ENCODE assay signal across 27 cellular contexts in the genomic region with DNA sequence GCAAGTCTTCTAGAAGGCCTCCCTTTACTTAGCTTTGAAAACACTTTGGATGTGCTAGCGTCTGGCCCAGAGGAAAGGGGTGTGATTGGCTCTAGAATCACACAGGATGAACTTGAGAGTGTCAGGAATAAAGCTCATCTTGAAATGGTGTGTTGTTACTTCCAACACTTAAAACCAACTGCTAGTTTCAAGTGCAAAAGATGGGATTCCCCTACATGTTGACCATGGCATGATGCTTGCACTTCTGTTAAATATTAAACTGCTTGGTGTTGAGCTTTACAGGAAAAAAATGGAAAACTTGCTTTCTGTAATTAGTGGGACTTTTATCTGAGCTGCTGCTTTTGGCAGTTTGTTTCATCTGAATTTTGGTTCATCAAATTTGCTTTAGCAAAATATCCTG.
"Had no signal": no experiment of that assay in that cellular context is flagged by ENCODE, and none has a peak within 500 bp of the region (broad histone marks: within the 10 kb centered on the region; RNA-seq: fewer than 3 reads in every experiment).

No MANE protein-coding gene starts in this region.

- H3K4me1 ChIP-seq: lower lobe of right lung, neural progenitor cell, right atrium auricular region, sigmoid colon, tibial nerve, uterus had no signal

- H3K9ac ChIP-seq: neural progenitor cell had no signal

- ATAC-seq: left ventricle myocardium superior; lower lobe of right lung; natural killer cell; stimulated activated memory B cell treated with anti-CD40 and anti-IgM and Interleukin-4, amounts not matched to agents 10 μg/mL and 1 μg/mL and 100 μg/mL, for 72 hours; stimulated activated naive CD8-positive, alpha-beta T cell treated with anti-CD3 and anti-CD28 coated beads, Interleukin-15, amount 100 ng/mL, for 72 hours had no signal

- H3K27ac ChIP-seq: lower lobe of right lung, neural progenitor cell, neutrophil, ovary, right atrium auricular region, sigmoid colon, tibial nerve had no signal

- H3K9me3 ChIP-seq: lower lobe of right lung, neutrophil, ovary, right atrium auricular region, sigmoid colon, tibial nerve, uterus had no signal

- DNase-seq: hypothalamus; immature natural killer cell; kidney; left ventricle myocardium superior; lower lobe of right lung; mammary epithelial cell; mesendoderm; naive B cell; natural killer cell; nephron progenitor cell; occipital lobe; ovary; sigmoid colon; small intestine; stimulated activated CD4-positive, alpha-beta T cell treated with anti-CD3 and anti-CD28 coated beads, Interleukin-1b, Interleukin-23, amount 100 ng/mL, for 48 hours; stimulated activated CD4-positive, alpha-beta T cell treated with anti-CD3 and anti-CD28 coated beads, Interleukin-2, amount 100 ng/mL, for 48 hours; stimulated activated CD4-positive, alpha-beta T cell treated with anti-CD3 and anti-CD28 coated beads, Interleukin-4, amount 100 ng/mL, for 4 hours; stimulated activated CD8-positive, alpha-beta memory T cell treated with anti-CD3 and anti-CD28 coated beads, Interleukin-4, amount 100 ng/mL, for 48 hours; stimulated activated naive CD4-positive, alpha-beta T cell treated with Interleukin-2 at 50 U/mL for 16 hours; stimulated activated naive CD8-positive, alpha-beta T cell treated with anti-CD3 and anti-CD28 coated beads, Interleukin-15, amount 100 ng/mL, for 72 hours; substantia nigra; uterus had no signal

- H2AFZ ChIP-seq: neural progenitor cell had no signal

- H3K4me2 ChIP-seq: neural progenitor cell had no signal

- H3K36me3 ChIP-seq: lower lobe of right lung, neural progenitor cell, neutrophil, ovary, right atrium auricular region, sigmoid colon, tibial nerve, uterus had no signal

- H3K27me3 ChIP-seq: neural progenitor cell, neutrophil, ovary, right atrium auricular region, sigmoid colon, tibial nerve, uterus had no signal

- H3K4me3 ChIP-seq: lower lobe of right lung, neural progenitor cell, ovary, right atrium auricular region, sigmoid colon, tibial nerve, uterus had no signal
